In the genomic region with DNA sequence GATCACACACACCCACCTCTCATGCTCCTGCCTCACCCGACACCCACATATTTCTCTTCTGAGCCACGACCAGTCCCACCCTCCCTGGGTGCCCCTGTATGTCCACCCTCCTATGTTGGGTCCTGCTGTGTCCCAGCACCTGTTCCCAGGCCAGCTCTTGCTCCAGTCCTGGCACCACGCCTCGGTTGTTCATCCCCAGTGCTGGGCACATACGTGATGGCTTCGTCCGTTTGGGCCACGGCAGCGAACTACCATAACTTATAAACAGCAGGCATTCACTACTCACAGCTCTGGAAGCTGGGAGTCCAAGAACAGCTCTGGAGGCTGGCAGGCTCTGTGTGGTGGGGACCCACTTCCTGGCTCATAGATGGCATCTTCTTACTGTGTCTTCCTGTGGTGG, we compare ENCODE assay signal across 20 cellular contexts.
DNase-seq lines count a peak whose midpoint lies in the region; ATAC-seq lines count a peak whose summit lies in the region.
"Had no signal": no experiment of that assay in that cellular context is flagged by ENCODE, and none has a peak within 500 bp of the region (broad histone marks: within the 10 kb centered on the region; RNA-seq: fewer than 3 reads in every experiment).

No MANE protein-coding gene starts in this region.

- H3K27me3 Mint-ChIP-seq in activated naive CD8-positive, alpha-beta T cell, result peaks cover 12% of the 10 kb centered on the region
- peaks cover 27% of the 10 kb centered on the region for H3K27me3 Mint-ChIP-seq in activated naive CD8-positive, alpha-beta T cell treated with anti-CD3 and anti-CD28 coated beads, Interleukin-2, amount 50 U/mL, for 24 hours

- H3K27ac Mint-ChIP-seq in activated naive CD8-positive, alpha-beta T cell, result peak overlapping the region; percentile 12
- H3K27ac Mint-ChIP-seq in activated naive CD8-positive, alpha-beta T cell treated with anti-CD3 and anti-CD28 coated beads, Interleukin-2, amount 50 U/mL, for 24 hours, result no peak overlapping the region
- H3K27ac Mint-ChIP-seq: B cell, HFFc6 had no signal

- H3K36me3 Mint-ChIP-seq in activated naive CD8-positive, alpha-beta T cell, result no peaks in the 10 kb centered on the region
- no peaks in the 10 kb centered on the region for H3K36me3 Mint-ChIP-seq in activated naive CD8-positive, alpha-beta T cell treated with anti-CD3 and anti-CD28 coated beads, Interleukin-2, amount 50 U/mL, for 24 hours (ENCODE audit: low read depth)

- peaks cover 6% of the 10 kb centered on the region for H3K4me1 Mint-ChIP-seq in activated naive CD8-positive, alpha-beta T cell (ENCODE audit: low read depth)
- peaks cover 3% of the 10 kb centered on the region for H3K4me1 Mint-ChIP-seq in activated naive CD8-positive, alpha-beta T cell treated with anti-CD3 and anti-CD28 coated beads, Interleukin-2, amount 50 U/mL, for 24 hours

- H3K4me3 Mint-ChIP-seq in activated naive CD8-positive, alpha-beta T cell, result no peak overlapping the region
- H3K4me3 Mint-ChIP-seq in activated naive CD8-positive, alpha-beta T cell treated with anti-CD3 and anti-CD28 coated beads, Interleukin-2, amount 50 U/mL, for 24 hours, result no peak overlapping the region
- H3K4me3 Mint-ChIP-seq: B cell; CD4-positive, alpha-beta memory T cell; HFFc6 had no signal

- DNase-seq in activated naive CD8-positive, alpha-beta T cell treated with anti-CD3 and anti-CD28 coated beads, Interleukin-2, amount 50 U/mL, for 24 hours, result no peak
- DNase-seq in islet precursor cell (peak; percentile 19), sciatic nerve (ENCODE audit: low spot score) (peak; percentile 32), glomerular visceral epithelial cell (ENCODE audit: extremely low spot score) (no peak)
- no peak for DNase-seq in activated naive CD4-positive, alpha-beta T cell treated with Interleukin-2 at 50 U/mL for 16 hours
- DNase-seq: 8988T; Calu3; CD4-positive, alpha-beta memory T cell; DMS 273 treated with DMSO at 0.1 percent for 48 hours; DMS53; DND-41; EL; GOT3; H7; HFFc6 had no signal

- no peak for ATAC-seq in activated naive CD8-positive, alpha-beta T cell treated with anti-CD3 and anti-CD28 coated beads, Interleukin-2, amount 50 U/mL, for 24 hours
- ATAC-seq in sciatic nerve, result no peak
- ATAC-seq in HG03045 (IDR thresholded peaks at IDR 0.05; ENCODE audit: unreplicated experiment), result no peak
- ATAC-seq: GM12878, HCT116 had no signal

- no peaks in the 10 kb centered on the region for H3K9me3 Mint-ChIP-seq in activated naive CD8-positive, alpha-beta T cell (ENCODE audit: low read depth)
- H3K9me3 Mint-ChIP-seq in activated naive CD8-positive, alpha-beta T cell treated with anti-CD3 and anti-CD28 coated beads, Interleukin-2, amount 50 U/mL, for 24 hours, result no peaks in the 10 kb centered on the region

- intact Hi-C loops in sciatic nerve (cut with DNase I), result no loop called here

Comparison
In these comparisons a context has a peak if more than half of its experiments do, and no peak if none do; other contexts are left out.
1. DNase-seq: peak in islet precursor cell (single experiment) and sciatic nerve (single experiment); none in activated naive CD8-positive, alpha-beta T cell treated with anti-CD3 and anti-CD28 coated beads, Interleukin-2, amount 50 U/mL, for 24 hours (single experiment), glomerular visceral epithelial cell (single experiment) and activated naive CD4-positive, alpha-beta T cell treated with Interleukin-2 at 50 U/mL for 16 hours (single experiment).